ENCODE assay signal across 1 cellular context in genomic region chr10:68871105-68871711, GRCh38.
TF ChIP-seq lines count a peak whose summit lies in the region.

No MANE protein-coding gene starts in this region.

TF ChIP-seq in HepG2, 621 proteins besides CTCF, POLR2A, EP300 and RAD21 (continued from another document):
- TF ChIP-seq ZNF841 (CRISPR knock-in tag; IDR thresholded peaks at IDR 0.05; ENCODE audit: borderline replicate concordance) (no peak), KDM5A (IDR thresholded peaks at IDR 0.05; ENCODE audit: borderline replicate concordance, low read length) (no peak), KLF16 (CRISPR knock-in tag; IDR thresholded peaks at IDR 0.05) (0 out of 4 replicates have a peak, but pooled peaks of 1 of the 2 experiments have one; percentile 20), ZNF547 (CRISPR knock-in tag; IDR thresholded peaks at IDR 0.05) (no peak), ZNF280D (CRISPR knock-in tag; IDR thresholded peaks at IDR 0.05) (no peak), NFIC (IDR thresholded peaks at IDR 0.05; ENCODE audit: low read length) (no peak), NFYC (CRISPR knock-in tag; IDR thresholded peaks at IDR 0.05) (no peak), KLF13 (CRISPR knock-in tag; IDR thresholded peaks at IDR 0.05) (no peak), MTERF4 (CRISPR knock-in tag; IDR thresholded peaks at IDR 0.05) (no peak), ZNF577 (CRISPR knock-in tag; IDR thresholded peaks at IDR 0.05; ENCODE audit: borderline replicate concordance, low read depth) (no peak), DNMT3B (CRISPR knock-in tag; conservative IDR thresholded peaks at IDR 0.05) (no peak), ZNF20 (CRISPR knock-in tag; IDR thresholded peaks at IDR 0.05) (no peak), SMARCC2 (IDR thresholded peaks at IDR 0.05) (no peak), PATZ1 (CRISPR knock-in tag; IDR thresholded peaks at IDR 0.05) (peak; percentile 53; the same call in 1 of the 2 replicates), ZNF615 (CRISPR knock-in tag; IDR thresholded peaks at IDR 0.05; ENCODE audit: borderline replicate concordance) (0 out of 2 replicates have a peak, but pooled peaks have one; percentile 37), ZBED4 (CRISPR knock-in tag; IDR thresholded peaks at IDR 0.05; ENCODE audit: borderline replicate concordance) (no peak), HMG20A (CRISPR knock-in tag; IDR thresholded peaks at IDR 0.05; ENCODE audit: borderline replicate concordance) (no peak), NCOA5 (CRISPR knock-in tag; IDR thresholded peaks at IDR 0.05) (no peak), ZNF205 (CRISPR knock-in tag; IDR thresholded peaks at IDR 0.05) (no peak), ZNF543 (CRISPR knock-in tag; IDR thresholded peaks at IDR 0.05) (no peak), ZHX2 (IDR thresholded peaks at IDR 0.05; ENCODE audit: low read depth) (no peak), ZHX2 (CRISPR knock-in tag; IDR thresholded peaks at IDR 0.05; ENCODE audit: borderline replicate concordance) (no peak), FOXK1 (CRISPR knock-in tag; IDR thresholded peaks at IDR 0.05; ENCODE audit: borderline replicate concordance, low read depth) (no peak), ZNF281 (CRISPR knock-in tag; IDR thresholded peaks at IDR 0.05; ENCODE audit: borderline replicate concordance) (peak; percentile 73; the same call in 1 of the 2 replicates), BORCS8-MEF2B (CRISPR knock-in tag; IDR thresholded peaks at IDR 0.05) (no peak), HIC2 (CRISPR knock-in tag; IDR thresholded peaks at IDR 0.05; ENCODE audit: low read depth) (no peak), IRF9 (CRISPR knock-in tag; IDR thresholded peaks at IDR 0.05; ENCODE audit: borderline replicate concordance) (no peak), ZNF878 (CRISPR knock-in tag; IDR thresholded peaks at IDR 0.05) (no peak)
